In the genomic region with DNA sequence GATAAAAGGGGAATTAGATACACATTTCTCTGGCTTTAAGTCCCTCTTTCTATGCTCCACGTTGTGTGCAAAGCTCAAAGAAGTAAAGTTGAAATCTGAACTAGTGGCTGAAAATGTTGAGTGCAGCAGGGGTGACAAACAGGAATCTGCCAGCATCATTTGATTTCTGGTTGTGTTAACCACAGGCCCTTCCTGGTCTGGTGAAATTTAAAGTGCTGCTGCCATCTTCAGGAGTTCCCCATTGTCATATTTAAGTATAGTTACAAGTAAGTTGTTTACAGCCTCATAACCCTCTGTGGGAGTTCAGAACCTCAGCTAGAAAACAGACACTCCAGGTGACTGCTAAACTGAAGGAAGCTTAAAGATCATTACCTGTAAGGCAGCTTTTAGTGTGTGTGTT, we compare ENCODE assay signal across 13 cellular contexts.
DNase-seq lines count a peak whose midpoint lies in the region; ATAC-seq, FAIRE-seq and TF ChIP-seq lines count a peak whose summit lies in the region.
"Had no signal": no experiment of that assay in that cellular context is flagged by ENCODE, and none has a peak within 500 bp of the region (broad histone marks: within the 10 kb centered on the region; RNA-seq: fewer than 3 reads in every experiment).

No MANE protein-coding gene starts in this region.

- H3K36me3 ChIP-seq in HepG2 (replicated peaks in 1 of 2; ENCODE audit: control insufficient read depth in 1 of 2, insufficient read depth in 2 of 2, low read length in 2 of 2) (no peaks in the 10 kb centered on the region), lower lobe of right lung (no peaks in the 10 kb centered on the region)
- H3K36me3 ChIP-seq: BLaER1 had no signal

- H3K4me1 Mint-ChIP-seq in activated T-cell treated with anti-CD3 and anti-CD28 coated beads, Interleukin-2, amount 50 U/mL, for 4 hours (ENCODE audit: low read depth) = peaks cover 11% of the 10 kb centered on the region
- peaks cover 12% of the 10 kb centered on the region for H3K4me1 Mint-ChIP-seq in activated T-cell treated with anti-CD3 and anti-CD28 coated beads, Interleukin-2, amount 50 U/mL, for 24 hours (ENCODE audit: low read depth)
- peaks cover 7% of the 10 kb centered on the region for H3K4me1 Mint-ChIP-seq in activated CD4-positive, alpha-beta memory T cell treated with anti-CD3 and anti-CD28 coated beads, Interleukin-2, amount 10 ng/mL, durations not matched to agents 7 days and 5 days
- peaks cover 4 to 6% of the 10 kb centered on the region in 2 donors for H3K4me1 Mint-ChIP-seq in stimulated activated naive B cell treated with anti-CD40 and anti-IgM and Interleukin-4, amounts not matched to agents 10 μg/mL and 1 μg/mL and 100 μg/mL, for 72 hours

- peak; percentile 30 to 65 for ATAC-seq in activated T-cell treated with anti-CD3 and anti-CD28 coated beads, Interleukin-2, amount 50 U/mL, for 4 hours
- peak; percentile 41 to 57 for ATAC-seq in stimulated activated naive B cell treated with anti-CD40 and anti-IgM and Interleukin-4, amounts not matched to agents 10 μg/mL and 1 μg/mL and 100 μg/mL, for 72 hours (replicated peaks)
- ATAC-seq in HepG2 = no peak
- no peak for ATAC-seq in lower lobe of right lung
- ATAC-seq in Right ventricle myocardium inferior = no peak

- WGBS in HepG2 (ENCODE audit: low lambda C conversion rate) = 0% methylated on average over 1 of the region's 1 CpG

- no peaks in the 10 kb centered on the region for H3K79me2 ChIP-seq in HepG2 (ENCODE audit: insufficient read depth, low read length)

- no TSS peak for BruUV-seq in HepG2 (replicated peaks; lab: Mats Ljungman, UMichigan)

- no peaks in the 10 kb centered on the region for H3K27me3 ChIP-seq in HepG2 (ENCODE audit: control insufficient read depth in 1 of 2, insufficient read depth in 2 of 2, low read length in 2 of 2)
- H3K27me3 ChIP-seq in lower lobe of right lung (ENCODE audit: low read depth) = no peaks in the 10 kb centered on the region
- H3K27me3 ChIP-seq: BLaER1, dorsolateral prefrontal cortex had no signal

- no peak for TF ChIP-seq RAD21 in HepG2 (CRISPR knock-in tag; IDR thresholded peaks at IDR 0.05)

- no peak for FAIRE-seq in HepG2 (lab: Jason Lieb, UNC)

- intact Hi-C loops in HepG2 (cut with micrococcal nuclease; ENCODE audit: unreplicated experiment) (no loop called here), lower lobe of right lung (cut with DNase I) (no loop called here), Right ventricle myocardium inferior (cut with DNase I) (no loop called here)

- H3K4me3 ChIP-seq in HepG2 (replicated peaks in 1 of 3; ENCODE audit: insufficient read depth in 1 of 3, low read depth in 2 of 3, low read length in 3 of 3) (no peak overlapping the region), lower lobe of right lung (no peak overlapping the region)
- H3K4me3 ChIP-seq: BLaER1, dorsolateral prefrontal cortex had no signal

- in situ Hi-C loops in HepG2 (cut with HindIII; ENCODE audit: extremely low pct_ligation_motif_present, low pct_unique_long_range_greater_than_20kb) = no loop called here

- no peak for TF ChIP-seq CTCF in HepG2 (CRISPR knock-in tag; IDR thresholded peaks at IDR 0.05)
- no peak for TF ChIP-seq CTCF in lower lobe of right lung (IDR thresholded peaks at IDR 0.05)

- H3K4me3 Mint-ChIP-seq in activated T-cell treated with anti-CD3 and anti-CD28 coated beads, Interleukin-2, amount 50 U/mL, for 4 hours = no peak overlapping the region
- no peak overlapping the region for H3K4me3 Mint-ChIP-seq in activated T-cell treated with anti-CD3 and anti-CD28 coated beads, Interleukin-2, amount 50 U/mL, for 24 hours
- H3K4me3 Mint-ChIP-seq in activated CD4-positive, alpha-beta memory T cell treated with anti-CD3 and anti-CD28 coated beads, Interleukin-2, amount 10 ng/mL, durations not matched to agents 7 days and 5 days = no peak overlapping the region
- no peak overlapping the region for H3K4me3 Mint-ChIP-seq in stimulated activated naive B cell treated with anti-CD40 and anti-IgM and Interleukin-4, amounts not matched to agents 10 μg/mL and 1 μg/mL and 100 μg/mL, for 72 hours

- DNase-seq in activated T-cell treated with anti-CD3 and anti-CD28 coated beads, Interleukin-2, amount 50 U/mL, for 4 hours = no peak
- no peak for DNase-seq in activated T-cell treated with anti-CD3 and anti-CD28 coated beads, Interleukin-2, amount 50 U/mL, for 24 hours
- peak; percentile 29 for DNase-seq in HPDE6-E6E7 (ENCODE audit: extremely low spot score)
- peak; percentile 48 for DNase-seq in activated CD4-positive, alpha-beta memory T cell treated with anti-CD3 and anti-CD28 coated beads, Interleukin-2, amount 10 ng/mL, durations not matched to agents 7 days and 5 days
- no peak for DNase-seq in stimulated activated naive B cell treated with anti-CD40 and anti-IgM and Interleukin-4, amounts not matched to agents 10 μg/mL and 1 μg/mL and 100 μg/mL, for 72 hours
- DNase-seq in HepG2 (ENCODE audit: low spot score) = no peak
- DNase-seq in lower lobe of right lung = no peak
- no peak for DNase-seq in Right ventricle myocardium inferior (ENCODE audit: missing footprints)
- DNase-seq: activated CD8-positive, alpha-beta memory T cell treated with anti-CD3 and anti-CD28 coated beads, Interleukin-2, amount 50 U/mL, for 48 hours; dorsolateral prefrontal cortex; NCI-H526 treated with DMSO at 0.1 percent for 48 hours; posterior cingulate gyrus had no signal

- POLR2A ChIA-PET in activated CD4-positive, alpha-beta memory T cell treated with anti-CD3 and anti-CD28 coated beads, Interleukin-2, amount 10 ng/mL, durations not matched to agents 7 days and 5 days (lab: Charles Lee) = no interaction called here
- POLR2A ChIA-PET in HepG2 (lab: Yijun Ruan, JAX) = no interaction called here

- H3K27me3 Mint-ChIP-seq in activated T-cell treated with anti-CD3 and anti-CD28 coated beads, Interleukin-2, amount 50 U/mL, for 4 hours (ENCODE audit: low read depth) = peaks cover 3% of the 10 kb centered on the region
- no peaks in the 10 kb centered on the region for H3K27me3 Mint-ChIP-seq in activated T-cell treated with anti-CD3 and anti-CD28 coated beads, Interleukin-2, amount 50 U/mL, for 24 hours
- H3K27me3 Mint-ChIP-seq in activated CD4-positive, alpha-beta memory T cell treated with anti-CD3 and anti-CD28 coated beads, Interleukin-2, amount 10 ng/mL, durations not matched to agents 7 days and 5 days = peaks cover 4% of the 10 kb centered on the region
- H3K27me3 Mint-ChIP-seq in stimulated activated naive B cell treated with anti-CD40 and anti-IgM and Interleukin-4, amounts not matched to agents 10 μg/mL and 1 μg/mL and 100 μg/mL, for 72 hours = peaks cover 0 to 5% of the 10 kb centered on the region in 2 donors

- H3K9me3 Mint-ChIP-seq in activated T-cell treated with anti-CD3 and anti-CD28 coated beads, Interleukin-2, amount 50 U/mL, for 4 hours = no peaks in the 10 kb centered on the region
- no peaks in the 10 kb centered on the region for H3K9me3 Mint-ChIP-seq in activated T-cell treated with anti-CD3 and anti-CD28 coated beads, Interleukin-2, amount 50 U/mL, for 24 hours
- no peaks in the 10 kb centered on the region for H3K9me3 Mint-ChIP-seq in activated CD4-positive, alpha-beta memory T cell treated with anti-CD3 and anti-CD28 coated beads, Interleukin-2, amount 10 ng/mL, durations not matched to agents 7 days and 5 days
- H3K9me3 Mint-ChIP-seq in stimulated activated naive B cell treated with anti-CD40 and anti-IgM and Interleukin-4, amounts not matched to agents 10 μg/mL and 1 μg/mL and 100 μg/mL, for 72 hours = no peaks in the 10 kb centered on the region

- no peak overlapping the region for H3K27ac ChIP-seq in HepG2 (ENCODE audit: extremely low read length, insufficient read depth, low read length)
- no peak overlapping the region for H3K27ac ChIP-seq in lower lobe of right lung
- H3K27ac ChIP-seq: BLaER1, dorsolateral prefrontal cortex had no signal

- no peak overlapping the region for H3K9ac ChIP-seq in HepG2 (ENCODE audit: insufficient read depth, low read depth, low read length)
- H3K9ac ChIP-seq: BLaER1 had no signal

- no peak for TF ChIP-seq POLR2A in HepG2 (IDR thresholded peaks at IDR 0.05; ENCODE audit: insufficient read depth in 1 of 2, low read depth in 2 of 2, low read length in 2 of 2)

- no peaks in the 10 kb centered on the region for H3K36me3 Mint-ChIP-seq in activated T-cell treated with anti-CD3 and anti-CD28 coated beads, Interleukin-2, amount 50 U/mL, for 4 hours (ENCODE audit: insufficient read depth)
- no peaks in the 10 kb centered on the region for H3K36me3 Mint-ChIP-seq in activated T-cell treated with anti-CD3 and anti-CD28 coated beads, Interleukin-2, amount 50 U/mL, for 24 hours (ENCODE audit: low read depth)
- H3K36me3 Mint-ChIP-seq in activated CD4-positive, alpha-beta memory T cell treated with anti-CD3 and anti-CD28 coated beads, Interleukin-2, amount 10 ng/mL, durations not matched to agents 7 days and 5 days (ENCODE audit: low read depth) = no peaks in the 10 kb centered on the region
- no peaks in the 10 kb centered on the region for H3K36me3 Mint-ChIP-seq in stimulated activated naive B cell treated with anti-CD40 and anti-IgM and Interleukin-4, amounts not matched to agents 10 μg/mL and 1 μg/mL and 100 μg/mL, for 72 hours

- H3K4me1 ChIP-seq in HepG2 (ENCODE audit: insufficient read depth, low read length) = no peaks in the 10 kb centered on the region
- no peaks in the 10 kb centered on the region for H3K4me1 ChIP-seq in lower lobe of right lung

- no peak overlapping the region for H3K27ac Mint-ChIP-seq in activated T-cell treated with anti-CD3 and anti-CD28 coated beads, Interleukin-2, amount 50 U/mL, for 24 hours
- H3K27ac Mint-ChIP-seq in activated CD4-positive, alpha-beta memory T cell treated with anti-CD3 and anti-CD28 coated beads, Interleukin-2, amount 10 ng/mL, durations not matched to agents 7 days and 5 days = no peak overlapping the region
- H3K27ac Mint-ChIP-seq in stimulated activated naive B cell treated with anti-CD40 and anti-IgM and Interleukin-4, amounts not matched to agents 10 μg/mL and 1 μg/mL and 100 μg/mL, for 72 hours = no peak overlapping the region

- H4K20me1 ChIP-seq in HepG2 (ENCODE audit: insufficient read depth, low read length) = no peaks in the 10 kb centered on the region
- H4K20me1 ChIP-seq: BLaER1 had no signal

- CTCF ChIA-PET in activated CD4-positive, alpha-beta memory T cell treated with anti-CD3 and anti-CD28 coated beads, Interleukin-2, amount 10 ng/mL, durations not matched to agents 7 days and 5 days (lab: Charles Lee) = interaction anchor here (0.6 to 2.7 kb wide), 9 partner anchors 8 to 1225 kb away, joined by 3 to 29 read pairs (median 3); no protein-coding TSS in a partner anchor
- CTCF ChIA-PET in HepG2 (lab: Yijun Ruan, JAX; ENCODE audit: low intra/inter-chr PET ratio, low total read pairs) = no interaction called here

- H2AFZ ChIP-seq in HepG2 (ENCODE audit: low read length) = no peak overlapping the region

- H3K9me3 ChIP-seq in HepG2 (ENCODE audit: low read length) = no peaks in the 10 kb centered on the region
- no peaks in the 10 kb centered on the region for H3K9me3 ChIP-seq in lower lobe of right lung
- H3K9me3 ChIP-seq: BLaER1 had no signal

- H3K4me2 ChIP-seq in HepG2 (ENCODE audit: low read depth, low read length) = no peak overlapping the region
- H3K4me2 ChIP-seq: BLaER1 had no signal

- TF ChIP-seq EP300 in HepG2 (IDR thresholded peaks at IDR 0.05; ENCODE audit: low read depth in 2 of 2, low read length in 2 of 2) = no peak
- TF ChIP-seq EP300 in HepG2 (CRISPR knock-in tag; IDR thresholded peaks at IDR 0.05; ENCODE audit: borderline replicate concordance) = no peak

TF ChIP-seq in HepG2, 621 proteins besides CTCF, POLR2A, EP300 and RAD21 (continues in another document):
- no peak for TF ChIP-seq ZNF101 (CRISPR knock-in tag; IDR thresholded peaks at IDR 0.05; ENCODE audit: borderline replicate concordance, low read depth)

Comparison
In these comparisons a context has a peak if more than half of its experiments do, and no peak if none do; other contexts are left out.
1. ATAC-seq: peak in activated T-cell treated with anti-CD3 and anti-CD28 coated beads, Interleukin-2, amount 50 U/mL, for 4 hours (2 of 2) and stimulated activated naive B cell treated with anti-CD40 and anti-IgM and Interleukin-4, amounts not matched to agents 10 μg/mL and 1 μg/mL and 100 μg/mL, for 72 hours (2 of 2); none in HepG2 (single experiment), lower lobe of right lung (0 of 2) and Right ventricle myocardium inferior (single experiment).
2. DNase-seq: peak in HPDE6-E6E7 (single experiment) and activated CD4-positive, alpha-beta memory T cell treated with anti-CD3 and anti-CD28 coated beads, Interleukin-2, amount 10 ng/mL, durations not matched to agents 7 days and 5 days (single experiment); none in activated T-cell treated with anti-CD3 and anti-CD28 coated beads, Interleukin-2, amount 50 U/mL, for 4 hours (single experiment), activated T-cell treated with anti-CD3 and anti-CD28 coated beads, Interleukin-2, amount 50 U/mL, for 24 hours (single experiment), stimulated activated naive B cell treated with anti-CD40 and anti-IgM and Interleukin-4, amounts not matched to agents 10 μg/mL and 1 μg/mL and 100 μg/mL, for 72 hours (single experiment), HepG2 (single experiment), lower lobe of right lung (single experiment) and Right ventricle myocardium inferior (single experiment).